8 cellular contexts compared by ENCODE assay signal in the genomic region with DNA sequence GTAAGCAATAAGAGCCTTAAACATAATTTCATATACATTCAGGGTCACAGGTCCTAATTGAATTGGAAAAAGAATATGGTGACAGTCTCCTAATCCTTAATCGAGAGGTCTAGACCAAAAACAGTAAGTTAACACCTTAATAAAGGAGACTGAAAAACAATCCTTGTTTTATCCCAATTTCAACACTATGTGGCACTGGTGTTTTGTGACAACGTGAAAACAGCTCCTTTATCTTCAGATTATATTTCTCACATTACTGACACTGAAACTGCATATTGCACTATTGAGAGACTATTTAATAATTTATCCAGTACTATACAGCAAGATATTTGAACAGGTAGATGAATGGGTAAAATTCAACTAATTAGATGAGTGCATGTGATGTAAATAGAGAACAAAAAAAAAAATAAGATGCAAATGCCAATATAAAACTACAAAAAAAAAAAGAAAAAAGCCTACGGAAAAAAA. TPM values are rescaled to one million over a fixed set of nuclear protein-coding genes. Genes with fewer than 3 reads are reported as not detected.
A peak's percentile ranks its signal among the peaks of the same experiment; 100 is the strongest.
DNase-seq lines count a peak whose midpoint lies in the region; ATAC-seq and TF ChIP-seq lines count a peak whose summit lies in the region.

No MANE protein-coding gene starts in this region.

- H3K4me3 Mint-ChIP-seq in activated CD4-positive, alpha-beta memory T cell treated with anti-CD3 and anti-CD28 coated beads for 36 hours = no peak overlapping the region
- no peak overlapping the region for H3K4me3 Mint-ChIP-seq in activated T-helper 17 cell treated with anti-CD3 and anti-CD28 coated beads, Interleukin-2, amount 50 U/mL, for 72 hours

- TF ChIP-seq CTCF in body of pancreas (IDR thresholded peaks at IDR 0.05) = peak; percentile 19 to 77 (median 69)

- no peaks in the 10 kb centered on the region for H3K9me3 Mint-ChIP-seq in activated CD4-positive, alpha-beta memory T cell treated with anti-CD3 and anti-CD28 coated beads for 36 hours
- H3K9me3 Mint-ChIP-seq in activated T-helper 17 cell treated with anti-CD3 and anti-CD28 coated beads, Interleukin-2, amount 50 U/mL, for 72 hours = no peaks in the 10 kb centered on the region

- H3K27ac ChIP-seq in body of pancreas = no peak overlapping the region

- intact Hi-C loops in body of pancreas (cut with DNase I) = no loop called here
- intact Hi-C loops in activated CD4-positive, alpha-beta memory T cell treated with anti-CD3 and anti-CD28 coated beads for 36 hours (cut with micrococcal nuclease) = loop anchor here (2.0 kb wide), 1 partner anchor 21 kb away; no protein-coding TSS in a partner anchor

- 22 to 26% methylated on average over 3 of the region's 3 CpGs for WGBS in body of pancreas, 2 donors

- no peak overlapping the region for H3K27ac Mint-ChIP-seq in activated CD4-positive, alpha-beta memory T cell treated with anti-CD3 and anti-CD28 coated beads for 36 hours
- H3K27ac Mint-ChIP-seq in activated T-helper 17 cell treated with anti-CD3 and anti-CD28 coated beads, Interleukin-2, amount 50 U/mL, for 72 hours = no peak overlapping the region

- H3K36me3 ChIP-seq in body of pancreas (replicated peaks in 1 of 2; ENCODE audit: insufficient read depth in 1 of 2, low read depth in 2 of 2) = peaks cover 0 to 8% of the 10 kb centered on the region in 2 donors

- peaks cover 29% of the 10 kb centered on the region for H3K4me1 ChIP-seq in body of pancreas

- TF ChIP-seq POLR2A in body of pancreas (IDR thresholded peaks at IDR 0.05) = no peak

- no peaks in the 10 kb centered on the region for H3K9me3 ChIP-seq in body of pancreas

- H3K27me3 Mint-ChIP-seq in activated CD4-positive, alpha-beta memory T cell treated with anti-CD3 and anti-CD28 coated beads for 36 hours = no peaks in the 10 kb centered on the region
- no peaks in the 10 kb centered on the region for H3K27me3 Mint-ChIP-seq in activated T-helper 17 cell treated with anti-CD3 and anti-CD28 coated beads, Interleukin-2, amount 50 U/mL, for 72 hours

- no peaks in the 10 kb centered on the region for H3K27me3 ChIP-seq in body of pancreas

- DNase-seq in NCI-H526 treated with DMSO at 0.1 percent for 48 hours (lab: John Stamatoyannopoulos, UW) = peak; percentile 2
- no peak for DNase-seq in NCI-H526 (lab: John Stamatoyannopoulos, UW)
- peak; percentile 6 for DNase-seq in NCI-H1092 (lab: John Stamatoyannopoulos, UW)
- no peak for DNase-seq in body of pancreas
- no peak for DNase-seq in left lobe of liver (ENCODE audit: low spot score)
- no peak for DNase-seq in activated CD4-positive, alpha-beta memory T cell treated with anti-CD3 and anti-CD28 coated beads for 36 hours

- CTCF ChIA-PET in activated CD4-positive, alpha-beta memory T cell treated with anti-CD3 and anti-CD28 coated beads for 36 hours (lab: Charles Lee) = interaction anchor here (0.7 to 1.8 kb wide), 12 partner anchors 9 to 681 kb away, joined by 3 to 13 read pairs (median 4); partner anchors contain the start of gene TP53BP2

- ATAC-seq in body of pancreas (peak; percentile 64), left lobe of liver (peak; percentile 74), HG03432 (IDR thresholded peaks at IDR 0.05; ENCODE audit: unreplicated experiment) (no peak)
- no peak for ATAC-seq in activated T-helper 17 cell treated with anti-CD3 and anti-CD28 coated beads, Interleukin-2, amount 50 U/mL, for 72 hours (replicated peaks)

- POLR2A ChIA-PET in activated CD4-positive, alpha-beta memory T cell treated with anti-CD3 and anti-CD28 coated beads for 36 hours (lab: Charles Lee) = interaction anchor here (1.5 to 1.6 kb wide), 2 partner anchors 20 to 34 kb away, joined by 3 to 6 read pairs; partner anchors contain the start of gene TP53BP2

- H3K36me3 Mint-ChIP-seq in activated CD4-positive, alpha-beta memory T cell treated with anti-CD3 and anti-CD28 coated beads for 36 hours = peaks cover 35% of the 10 kb centered on the region
- peaks cover 81% of the 10 kb centered on the region for H3K36me3 Mint-ChIP-seq in activated T-helper 17 cell treated with anti-CD3 and anti-CD28 coated beads, Interleukin-2, amount 50 U/mL, for 72 hours (ENCODE audit: low read depth)

- peaks cover 32% of the 10 kb centered on the region for H3K4me1 Mint-ChIP-seq in activated CD4-positive, alpha-beta memory T cell treated with anti-CD3 and anti-CD28 coated beads for 36 hours (ENCODE audit: low read depth)
- peaks cover 14% of the 10 kb centered on the region for H3K4me1 Mint-ChIP-seq in activated T-helper 17 cell treated with anti-CD3 and anti-CD28 coated beads, Interleukin-2, amount 50 U/mL, for 72 hours

- H3K4me3 ChIP-seq in body of pancreas = no peak overlapping the region

RNA-seq across cellular contexts. Expression of gene TP53BP2, which starts 34.1 kb away (rescaled TPM):
- 10 to 100 TPM; 22.3 to 30.0 TPM for total RNA-seq in body of pancreas
- total RNA-seq in left lobe of liver = 11.6 TPM
- 10 to 100 TPM; 56.0 to 58.7 TPM for total RNA-seq in activated CD4-positive, alpha-beta memory T cell treated with anti-CD3 and anti-CD28 coated beads for 36 hours
- 10 to 100 TPM; 37.4 to 38.4 TPM for total RNA-seq in activated T-helper 17 cell treated with anti-CD3 and anti-CD28 coated beads, Interleukin-2, amount 50 U/mL, for 72 hours

Comparison
In these comparisons a context has a peak if more than half of its experiments do, and no peak if none do; other contexts are left out.
1. DNase-seq: peak in NCI-H526 treated with DMSO at 0.1 percent for 48 hours (single experiment) and NCI-H1092 (single experiment); none in NCI-H526 (0 of 2), body of pancreas (0 of 4), left lobe of liver (single experiment) and activated CD4-positive, alpha-beta memory T cell treated with anti-CD3 and anti-CD28 coated beads for 36 hours (single experiment).
2. ATAC-seq: peak in body of pancreas (single experiment) and left lobe of liver (single experiment); none in activated T-helper 17 cell treated with anti-CD3 and anti-CD28 coated beads, Interleukin-2, amount 50 U/mL, for 72 hours (single experiment) and HG03432 (single experiment).